ENCODE assay signal across 8 cellular contexts in genomic region chr18:45722899-45723298, GRCh38. TPM values are rescaled to one million over a fixed set of nuclear protein-coding genes. Genes with fewer than 3 reads are reported as not detected.
DNase-seq lines count a peak whose midpoint lies in the region; ATAC-seq and TF ChIP-seq lines count a peak whose summit lies in the region.

No MANE protein-coding gene starts in this region.

- TF ChIP-seq POLR2A in transverse colon (IDR thresholded peaks at IDR 0.05) = no peak

- POLR2A ChIA-PET in PC-3 (lab: Charles Lee; ENCODE audit: unreplicated experiment) = no interaction called here

- no peak overlapping the region for H3K9ac ChIP-seq in PC-3 (ENCODE audit: low read length)
- H3K9ac ChIP-seq in fibroblast of lung (ENCODE audit: insufficient read depth, low read length) = no peak overlapping the region

- WGBS in transverse colon (ENCODE audit: low coverage in 1 of 2), 2 donors = 1 to 3% methylated on average over 5 of the region's 5 CpGs

- DNase-seq in Daoy (ENCODE audit: low read depth) (peak; percentile 77), KG1 (lab: John Stamatoyannopoulos, UW) (peak; percentile 51), PC-3 (peak; percentile 64), fibroblast of lung (ENCODE audit: low read depth in 2 of 2) (peak; percentile 73 to 74), osteoblast (ENCODE audit: insufficient read length, low spot score, missing footprints) (peak; percentile 55), transverse colon (peak; percentile 77)
- DNase-seq in activated T-cell treated with anti-CD3 and anti-CD28 coated beads, Interleukin-2, amount 50 U/mL, for 1 hour = peak; percentile 64

- H3K4me2 ChIP-seq in PC-3 (ENCODE audit: low read length) (no peak overlapping the region), fibroblast of lung (ENCODE audit: extremely low read depth, insufficient read depth, low read length) (peak overlapping the region; percentile 42), osteoblast (ENCODE audit: insufficient read depth, low read length) (no peak overlapping the region)

- CTCF ChIA-PET in PC-3 (lab: Charles Lee) = interaction anchor here (1.1 kb wide), 1 partner anchor 117 kb away, joined by 5 read pairs; no protein-coding TSS in a partner anchor

- intact Hi-C loops in PC-3 (cut with micrococcal nuclease) = loop anchor here (1.0 to 5.0 kb wide), 4 partner anchors 49 to 157 kb away; no protein-coding TSS in a partner anchor
- intact Hi-C loops in transverse colon (cut with DNase I; ENCODE audit: low total_unique reads) = no loop called here

- H3K4me1 ChIP-seq in PC-3 (ENCODE audit: insufficient read depth, low read length) = peaks cover 7% of the 10 kb centered on the region; the same call in 1 of the 2 replicates
- peaks cover 10% of the 10 kb centered on the region for H3K4me1 ChIP-seq in fibroblast of lung (ENCODE audit: control insufficient read depth, extremely low read depth, insufficient read depth, low read length)
- peaks cover 43% of the 10 kb centered on the region for H3K4me1 ChIP-seq in osteoblast (ENCODE audit: insufficient read depth, low read length)
- H3K4me1 ChIP-seq in transverse colon = no peaks in the 10 kb centered on the region

- H3K9me3 ChIP-seq in PC-3 (ENCODE audit: low read length) (no peaks in the 10 kb centered on the region), fibroblast of lung (ENCODE audit: control insufficient read depth, insufficient read depth, low read depth, low read length) (no peaks in the 10 kb centered on the region), osteoblast (ENCODE audit: low read depth, low read length) (no peaks in the 10 kb centered on the region), transverse colon (no peaks in the 10 kb centered on the region)

- H3K79me2 ChIP-seq in PC-3 (ENCODE audit: low read length) (no peaks in the 10 kb centered on the region), fibroblast of lung (ENCODE audit: control insufficient read depth, insufficient read depth, low read length) (no peaks in the 10 kb centered on the region), osteoblast (ENCODE audit: insufficient read depth, low read length) (peaks cover 41% of the 10 kb centered on the region)

- H3K27me3 ChIP-seq in PC-3 (ENCODE audit: low read length) (no peaks in the 10 kb centered on the region), fibroblast of lung (ENCODE audit: control insufficient read depth, insufficient read depth, low read length) (no peaks in the 10 kb centered on the region), osteoblast (ENCODE audit: insufficient read depth, low read length) (no peaks in the 10 kb centered on the region), transverse colon (peaks cover 5% of the 10 kb centered on the region)

- no peak overlapping the region for H2AFZ ChIP-seq in PC-3 (ENCODE audit: low read length)
- H2AFZ ChIP-seq in fibroblast of lung (ENCODE audit: low read length) = no peak overlapping the region
- no peak overlapping the region for H2AFZ ChIP-seq in osteoblast (ENCODE audit: low read length)

- no peak for TF ChIP-seq EP300 in transverse colon (IDR thresholded peaks at IDR 0.05; ENCODE audit: low read depth)

- H3K9me2 ChIP-seq in PC-3 (replicated peaks; ENCODE audit: low read length) = no peaks in the 10 kb centered on the region

- ATAC-seq in GM21737 (IDR thresholded peaks at IDR 0.05; ENCODE audit: unreplicated experiment) = peak; percentile 77
- peak; percentile 92 for ATAC-seq in PC-3

- H3K36me3 ChIP-seq in PC-3 (ENCODE audit: low read depth, low read length) (no peaks in the 10 kb centered on the region), fibroblast of lung (ENCODE audit: control insufficient read depth, insufficient read depth, low read length) (no peaks in the 10 kb centered on the region), osteoblast (ENCODE audit: insufficient read depth, low read length) (peaks cover 2% of the 10 kb centered on the region), transverse colon (no peaks in the 10 kb centered on the region)

- TF ChIP-seq CTCF in PC-3 (conservative IDR thresholded peaks at IDR 0.05; ENCODE audit: low read depth, low read length) (peak; percentile 53), fibroblast of lung (conservative IDR thresholded peaks at IDR 0.05 in 1 of 2, IDR thresholded peaks at IDR 0.05 in 1 of 2; ENCODE audit: low read depth in 1 of 2, low read length in 2 of 2) (peak; percentile 62 to 87), osteoblast (IDR thresholded peaks at IDR 0.05; ENCODE audit: extremely low read depth, low read depth, low read length) (peak; percentile 65), transverse colon (IDR thresholded peaks at IDR 0.05) (peak; percentile 45 to 72 (median 63))

- H3K27ac ChIP-seq in PC-3 (ENCODE audit: low read length) = no peak overlapping the region
- H3K27ac ChIP-seq in fibroblast of lung (ENCODE audit: insufficient read depth, low read length) = no peak overlapping the region
- H3K27ac ChIP-seq in osteoblast (ENCODE audit: low read depth, low read length) = no peak overlapping the region
- no peak overlapping the region for H3K27ac ChIP-seq in transverse colon

- H3F3A ChIP-seq in PC-3 (ENCODE audit: low read length, unreplicated experiment) = no peaks in the 10 kb centered on the region

- H3K4me3 ChIP-seq in PC-3 (ENCODE audit: low read length) (no peak overlapping the region), fibroblast of lung (replicated peaks in 1 of 4; ENCODE audit: control extremely low read depth in 1 of 4, insufficient read depth in 1 of 4, low read depth in 3 of 4, low read length in 4 of 4) (no peak overlapping the region), osteoblast (ENCODE audit: insufficient read depth, low read length) (no peak overlapping the region), transverse colon (no peak overlapping the region)

- in situ Hi-C loops in transverse colon (cut with MboI; ENCODE audit: low pct_ligation_motif_present in 1 of 4, low pct_unique_long_range_greater_than_20kb in 1 of 4, low sequenced_read_pairs in 3 of 4) = no loop called here

- H4K20me1 ChIP-seq in PC-3 (ENCODE audit: low read length) (no peaks in the 10 kb centered on the region), fibroblast of lung (ENCODE audit: control insufficient read depth, extremely low read depth, insufficient read depth, low read length) (no peaks in the 10 kb centered on the region), osteoblast (ENCODE audit: insufficient read depth, low read length) (no peaks in the 10 kb centered on the region)

- BruUV-seq in PC-3 (replicated peaks; lab: Mats Ljungman, UMichigan) = no TSS peak

RNA-seq across cellular contexts. Expression of gene SLC14A1, which starts 1.1 kb away (rescaled TPM):
- 1.9 and 7.5 TPM in 2 replicates for total RNA-seq in Daoy (2014; rRNA removed; shearing (Covaris generic))
- total RNA-seq in PC-3 (2014; rRNA removed) = 2.3 and 6.9 TPM in 2 replicates
- 2.3 and 31.0 TPM in 2 replicates for total RNA-seq in fibroblast of lung
- 8.0 and 56.5 TPM in 2 replicates for polyA plus RNA-seq in fibroblast of lung
- polyA plus RNA-seq in fibroblast of lung (2012) = 4.2 and 39.4 TPM in 2 replicates
- polyA minus RNA-seq in fibroblast of lung (ENCODE audit: low replicate concordance) = 27.4 and 100 TPM in 2 replicates
- total RNA-seq in osteoblast = 128 and 136 TPM in 2 replicates
- 1 to 10 TPM in 1 of 4 donors, under 1 TPM in 2, not detected in 1; 0.75 to 2.9 (median 0.95) TPM for total RNA-seq in transverse colon
